ENCODE assay signal across 27 cellular contexts in the genomic region with DNA sequence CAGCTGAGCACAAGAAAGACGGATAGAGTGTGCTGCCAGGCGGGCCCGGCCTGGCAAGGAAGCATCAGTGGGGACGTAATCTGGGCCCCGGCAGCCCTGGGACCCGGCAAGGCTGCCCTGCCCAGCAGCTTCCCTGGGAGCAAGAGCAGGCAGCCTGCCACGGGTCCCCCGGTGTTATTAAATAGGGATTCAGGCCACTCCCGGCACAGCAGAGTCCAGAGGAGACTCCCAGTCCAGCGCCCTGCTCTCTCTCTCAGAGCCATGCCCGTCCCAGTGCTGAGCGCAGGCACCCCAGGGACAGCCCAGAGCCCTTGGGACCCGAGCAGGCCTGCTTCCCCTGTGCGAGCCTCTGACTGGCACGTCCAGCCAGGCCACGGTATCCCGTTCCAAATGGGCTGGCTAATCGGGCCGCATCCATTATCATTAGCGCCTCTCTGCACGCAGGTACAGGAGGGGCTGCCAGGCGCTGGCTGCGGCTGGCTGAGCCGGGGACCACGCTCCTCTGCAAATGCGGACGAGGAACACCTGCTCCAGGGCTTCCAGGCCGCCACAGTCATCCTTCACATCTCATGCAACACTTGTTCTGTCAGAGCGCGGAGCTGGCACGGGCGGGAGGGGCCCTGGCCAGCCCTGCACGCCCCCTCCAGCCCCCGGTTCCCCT.
A peak's percentile ranks its signal among the peaks of the same experiment; 100 is the strongest.
DNase-seq lines count a peak whose midpoint lies in the region; FAIRE-seq and TF ChIP-seq lines count a peak whose summit lies in the region.
"Had no signal": no experiment of that assay in that cellular context is flagged by ENCODE, and none has a peak within 500 bp of the region (broad histone marks: within the 10 kb centered on the region; RNA-seq: fewer than 3 reads in every experiment).

No MANE protein-coding gene starts in this region.

- no peaks in the 10 kb centered on the region for H3K4me1 ChIP-seq in kidney (ENCODE audit: control insufficient read depth in 1 of 2, insufficient read depth in 1 of 2, low read depth in 1 of 2, low read length in 2 of 2)
- no peaks in the 10 kb centered on the region for H3K4me1 ChIP-seq in spleen
- H3K4me1 ChIP-seq: Caco-2 had no signal

- H3K9ac ChIP-seq in kidney (ENCODE audit: low read length in 2 of 2) = no peak overlapping the region

- FAIRE-seq in kidney (lab: Jason Lieb, UNC) = no peak
- FAIRE-seq: GM12891, GM19239, H54, HepG2 had no signal

- H3K36me3 ChIP-seq in kidney (ENCODE audit: control insufficient read depth in 1 of 2, insufficient read depth in 2 of 2, low read length in 2 of 2) (no peaks in the 10 kb centered on the region), spleen (no peaks in the 10 kb centered on the region)

- H3K27me3 ChIP-seq in spleen (replicated peaks in 1 of 7) = peaks cover 0 to 10% (median 0%) of the 10 kb centered on the region in 7 donors

- TF ChIP-seq CTCF in kidney (IDR thresholded peaks at IDR 0.05; ENCODE audit: borderline replicate concordance, extremely low read depth, insufficient read depth) (no peak), spleen (IDR thresholded peaks at IDR 0.05 in 8 of 11, conservative IDR thresholded peaks at IDR 0.05 in 3 of 11) (no peak)

- TF ChIP-seq POLR2A in spleen (IDR thresholded peaks at IDR 0.05) = no peak

- H3K9me3 ChIP-seq in kidney (ENCODE audit: control insufficient read depth in 1 of 2, low read length in 2 of 2) (no peaks in the 10 kb centered on the region), spleen (peaks cover 0 to 2% (median 0%) of the 10 kb centered on the region in 8 donors)
- H3K9me3 ChIP-seq: Caco-2 had no signal

- DNase-seq in NCI-H1092 treated with DMSO at 0.1 percent for 48 hours (lab: John Stamatoyannopoulos, UW) = peak; percentile 28
- no peak for DNase-seq in NCI-H1092 (lab: John Stamatoyannopoulos, UW)
- DNase-seq in NCI-H187 treated with DMSO at 0.1 percent for 48 hours (lab: John Stamatoyannopoulos, UW) = peak; percentile 3
- DNase-seq in kidney = peak; percentile 68
- peak; percentile 65 for DNase-seq in spleen
- DNase-seq in HuH-7.5 (ENCODE audit: low spot score) = no peak
- DNase-seq in hippocampal formation (lab: John Stamatoyannopoulos, UW) = no peak
- DNase-seq in GM19238 (ENCODE audit: insufficient read length, low spot score) = no peak
- DNase-seq: Caco-2; CD8-positive, alpha-beta T cell; GF-D8; KBM-7; MV-4-11; NCI-H1694 treated with DMSO at 0.1 percent for 48 hours; NCI-H2081 treated with DMSO at 0.1 percent for 48 hours; NCI-H2171 treated with DMSO at 0.1 percent for 48 hours; NCI-H446; NCI-H524 treated with DMSO at 0.1 percent for 48 hours; NCI-H774; SHP77 had no signal

- no peak overlapping the region for H3K27ac ChIP-seq in kidney (ENCODE audit: low read depth in 2 of 2, low read length in 2 of 2)
- H3K27ac ChIP-seq in spleen = no peak overlapping the region
- H3K27ac ChIP-seq: 22Rv1, C4-2B, RWPE1 had no signal

- intact Hi-C loops in kidney (cut with DNase I) (no loop called here), spleen (cut with DNase I; ENCODE audit: low total_unique reads) (no loop called here)

- 81 to 85% (median 83%) methylated on average over 13 to 34 of the region's 34 CpGs for WGBS in spleen, 5 donors

- H3K4me3 ChIP-seq in kidney (ENCODE audit: low read length in 2 of 2) (no peak overlapping the region), spleen (no peak overlapping the region)

Comparison
In these comparisons a context has a peak if more than half of its experiments do, and no peak if none do; other contexts are left out.
1. DNase-seq: peak in NCI-H1092 treated with DMSO at 0.1 percent for 48 hours (single experiment), NCI-H187 treated with DMSO at 0.1 percent for 48 hours (single experiment), kidney (single experiment) and spleen (single experiment); none in NCI-H1092 (single experiment), HuH-7.5 (single experiment), hippocampal formation (0 of 2) and GM19238 (single experiment).